Comparison of ENCODE assay signal across 26 cellular contexts in the genomic region with DNA sequence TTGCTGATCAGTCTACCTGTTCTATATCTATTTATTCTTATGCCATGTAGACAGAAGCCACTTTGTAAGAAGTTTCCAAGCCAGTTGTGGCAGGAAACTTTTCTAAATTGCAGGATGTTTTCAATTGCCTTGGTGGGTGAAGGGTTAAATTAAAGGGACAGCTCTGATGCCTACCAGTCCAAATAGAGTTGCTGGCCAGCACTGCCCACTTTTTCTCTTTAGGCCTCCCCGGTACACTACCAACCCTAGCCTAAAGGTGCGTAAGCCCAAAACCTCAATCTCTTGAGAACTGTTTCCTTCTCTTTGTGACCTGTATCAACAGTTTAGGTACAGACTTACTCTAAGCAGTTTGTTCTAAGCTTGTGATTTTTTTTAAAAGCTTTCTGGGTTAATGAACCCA. TPM values are rescaled to one million over a fixed set of nuclear protein-coding genes. Genes with fewer than 3 reads are reported as not detected.
A peak's percentile ranks its signal among the peaks of the same experiment; 100 is the strongest.
DNase-seq lines count a peak whose midpoint lies in the region; ATAC-seq, FAIRE-seq and TF ChIP-seq lines count a peak whose summit lies in the region.
"Had no signal": no experiment of that assay in that cellular context is flagged by ENCODE, and none has a peak within 500 bp of the region (broad histone marks: within the 10 kb centered on the region; RNA-seq: fewer than 3 reads in every experiment).

No MANE protein-coding gene starts in this region.

- no peaks in the 10 kb centered on the region for H3K9me2 ChIP-seq in GM23338 (ENCODE audit: insufficient read depth)

- H4K20me1 ChIP-seq in GM23338 (replicated peaks; ENCODE audit: insufficient read depth) (no peaks in the 10 kb centered on the region), K562 (replicated peaks; ENCODE audit: control insufficient read depth, insufficient read depth, low read length) (no peaks in the 10 kb centered on the region), smooth muscle cell (ENCODE audit: low read depth) (no peaks in the 10 kb centered on the region)
- H4K20me1 ChIP-seq: BLaER1 treated with 17β-estradiol and CSF1 and Interleukin-3, amounts not matched to agents 10 nM and 100 nM had no signal

- DNase-seq in GM23338 (ENCODE audit: low spot score), result peak; percentile 49
- no peak for DNase-seq in K562 (ENCODE audit: extremely low read depth in 1 of 4, low spot score in 3 of 4)
- DNase-seq in iPS-NIHi11 (ENCODE audit: low spot score), result peak; percentile 44
- no peak for DNase-seq in smooth muscle cell (lab: John Stamatoyannopoulos, UW; ENCODE audit: unreplicated experiment)
- DNase-seq: 8988T; ACHN; AML-193; CD4-positive, alpha-beta T cell; CD8-positive, alpha-beta memory T cell; DMS 273 treated with DMSO at 0.1 percent for 48 hours; DMS79; EL; GDM1; GM23248; HFFc6 had no signal

- CTCF ChIA-PET in K562 (lab: Yijun Ruan, JAX; ENCODE audit: low intra/inter-chr PET ratio), result no interaction called here

- H3K79me2 ChIP-seq in GM23338 (replicated peaks; ENCODE audit: insufficient read depth), result no peaks in the 10 kb centered on the region
- no peaks in the 10 kb centered on the region for H3K79me2 ChIP-seq in K562 (ENCODE audit: control insufficient read depth, insufficient read depth, low read length)
- H3K79me2 ChIP-seq in smooth muscle cell (ENCODE audit: low read depth), result no peaks in the 10 kb centered on the region

- TF ChIP-seq CTCF in GM23338 (conservative IDR thresholded peaks at IDR 0.05; ENCODE audit: low read depth in 2 of 2) (no peak), K562 (IDR thresholded peaks at IDR 0.05 in 2 of 3, conservative IDR thresholded peaks at IDR 0.05 in 1 of 3; ENCODE audit: insufficient read depth in 2 of 3, low read depth in 1 of 3, low read length in 3 of 3) (no peak), smooth muscle cell (IDR thresholded peaks at IDR 0.05; ENCODE audit: borderline replicate concordance, insufficient read depth, poor library complexity, severe bottlenecking) (no peak)

- no peak overlapping the region for H3K27ac ChIP-seq in GM23338 (ENCODE audit: low read depth)
- H3K27ac ChIP-seq in K562 (ENCODE audit: extremely low read depth, low read depth, low read length), result no peak overlapping the region
- H3K27ac ChIP-seq in smooth muscle cell (ENCODE audit: low read depth), result no peak overlapping the region
- H3K27ac ChIP-seq: A549; BLaER1 treated with 17β-estradiol and CSF1 and Interleukin-3, amounts not matched to agents 10 nM and 100 nM; GM23248 had no signal

- H3K4me1 ChIP-seq in GM23338 (ENCODE audit: insufficient read depth) (no peaks in the 10 kb centered on the region), K562 (replicated peaks in 1 of 2; ENCODE audit: control insufficient read depth in 2 of 2, insufficient read depth in 2 of 2, low read length in 2 of 2) (no peaks in the 10 kb centered on the region), smooth muscle cell (ENCODE audit: low read depth) (no peaks in the 10 kb centered on the region)
- H3K4me1 ChIP-seq: A549, BE2C, HAP-1 had no signal

- FAIRE-seq in K562 (lab: Jason Lieb, UNC), result no peak
- FAIRE-seq: D721Med, GM12878, GM18507, H54 had no signal

- TF ChIP-seq RAD21 in K562 (CRISPR knock-in tag; conservative IDR thresholded peaks at IDR 0.05 in 1 of 2, IDR thresholded peaks at IDR 0.05 in 1 of 2), result no peak

- TF ChIP-seq POLR2A in K562 (conservative IDR thresholded peaks at IDR 0.05), result no peak

- H3F3A ChIP-seq in GM23338 (replicated peaks; ENCODE audit: low read depth) (no peaks in the 10 kb centered on the region), smooth muscle cell (ENCODE audit: low read depth) (no peaks in the 10 kb centered on the region)

- no TSS peak for BruUV-seq in K562 (replicated peaks; lab: Mats Ljungman, UMichigan)

- H3K9me3 ChIP-seq in K562 (replicated peaks; ENCODE audit: control insufficient read depth, insufficient read depth, low read depth, low read length), result no peaks in the 10 kb centered on the region
- H3K9me3 ChIP-seq in smooth muscle cell (replicated peaks; ENCODE audit: low read depth), result no peaks in the 10 kb centered on the region
- H3K9me3 ChIP-seq: A549; BE2C; BLaER1 treated with 17β-estradiol and CSF1 and Interleukin-3, amounts not matched to agents 10 nM and 100 nM; HAP-1 had no signal

- peaks cover 3% of the 10 kb centered on the region; the same call in 2 of the 3 replicates for H3K4me1 Mint-ChIP-seq in GM23338
- H3K4me1 Mint-ChIP-seq: CD14-positive monocyte; CD8-positive, alpha-beta memory T cell had no signal

- no peak for TF ChIP-seq EP300 in K562 (IDR thresholded peaks at IDR 0.05; ENCODE audit: low read length)

- H3K9ac ChIP-seq in K562 (ENCODE audit: insufficient read depth in 1 of 2, low read depth in 2 of 2, low read length in 2 of 2) (no peak overlapping the region), smooth muscle cell (ENCODE audit: low read depth) (no peak overlapping the region)
- H3K9ac ChIP-seq: BLaER1 treated with 17β-estradiol and CSF1 and Interleukin-3, amounts not matched to agents 10 nM and 100 nM; GM23248 had no signal

- H2AFZ ChIP-seq in GM23338 (no peak overlapping the region), K562 (ENCODE audit: low read depth, low read length) (no peak overlapping the region), smooth muscle cell (ENCODE audit: low read depth) (no peak overlapping the region)
- H2AFZ ChIP-seq: GM23248 had no signal

- no peak overlapping the region for H3K27ac Mint-ChIP-seq in GM23338
- H3K27ac Mint-ChIP-seq: CD14-positive monocyte; CD4-positive, alpha-beta T cell; CD8-positive, alpha-beta memory T cell; HFFc6 had no signal

- H3K27me3 ChIP-seq in GM23338 (ENCODE audit: insufficient read depth), result no peaks in the 10 kb centered on the region
- peaks cover 5 to 53% of the 10 kb centered on the region in 2 experiments; a peak in 3 of 5 replicates for H3K27me3 ChIP-seq in K562 (ENCODE audit: control insufficient read depth in 2 of 2, insufficient read depth in 2 of 2, low read length in 2 of 2)
- H3K27me3 ChIP-seq in smooth muscle cell (ENCODE audit: low read depth), result peaks cover 18% of the 10 kb centered on the region
- H3K27me3 ChIP-seq: BLaER1 treated with 17β-estradiol and CSF1 and Interleukin-3, amounts not matched to agents 10 nM and 100 nM had no signal

- no peak overlapping the region for H3K4me2 ChIP-seq in GM23338
- no peak overlapping the region for H3K4me2 ChIP-seq in K562 (ENCODE audit: insufficient read depth, low read length)
- no peak overlapping the region for H3K4me2 ChIP-seq in smooth muscle cell
- H3K4me2 ChIP-seq: A549; BLaER1 treated with 17β-estradiol and CSF1 and Interleukin-3, amounts not matched to agents 10 nM and 100 nM had no signal

- 49% methylated on average over 2 of the region's 2 CpGs for WGBS in K562 (ENCODE audit: insufficient coverage, low coverage, missing lambda C conversion rate)
- 74% methylated on average over 2 of the region's 2 CpGs for WGBS in smooth muscle cell (ENCODE audit: low lambda C conversion rate)

- H3K4me3 Mint-ChIP-seq in GM23338, result no peak overlapping the region
- H3K4me3 Mint-ChIP-seq: CD14-positive monocyte; CD4-positive, alpha-beta T cell; CD8-positive, alpha-beta memory T cell; HFFc6 had no signal

- H3K36me3 ChIP-seq in GM23338 (ENCODE audit: insufficient read depth) (no peaks in the 10 kb centered on the region), K562 (ENCODE audit: control insufficient read depth, insufficient read depth, low read length) (no peaks in the 10 kb centered on the region), smooth muscle cell (ENCODE audit: low read depth) (no peaks in the 10 kb centered on the region)
- H3K36me3 ChIP-seq: BE2C; BLaER1 treated with 17β-estradiol and CSF1 and Interleukin-3, amounts not matched to agents 10 nM and 100 nM; HAP-1 had no signal

- in situ Hi-C loops in K562 (cut with MboI), result no loop called here

- H3K4me3 ChIP-seq in GM23338 (no peak overlapping the region), K562 (no peak overlapping the region), smooth muscle cell (no peak overlapping the region)
- H3K4me3 ChIP-seq: A549; BLaER1 treated with 17β-estradiol and CSF1 and Interleukin-3, amounts not matched to agents 10 nM and 100 nM; GM12878; GM23248; HAP-1 had no signal

- no peaks in the 10 kb centered on the region for H3K9me3 Mint-ChIP-seq in GM23338
- H3K9me3 Mint-ChIP-seq: CD14-positive monocyte; CD4-positive, alpha-beta T cell; CD8-positive, alpha-beta memory T cell; HFFc6 had no signal

- intact Hi-C loops in K562 (cut with micrococcal nuclease), result loop anchor here (10.0 kb wide), 1 partner anchor 214 kb away; no protein-coding TSS in a partner anchor

- peak; percentile 65 for ATAC-seq in GM23338
- ATAC-seq in K562, result no peak
- no peak for ATAC-seq in GM21367 (IDR thresholded peaks at IDR 0.05; ENCODE audit: unreplicated experiment)
- no peak for ATAC-seq in GM18517 (IDR thresholded peaks at IDR 0.05; ENCODE audit: unreplicated experiment)
- ATAC-seq: A549, GM12878 had no signal

- H3K9me1 ChIP-seq in K562 (ENCODE audit: control insufficient read depth, insufficient read depth, low read length), result no peaks in the 10 kb centered on the region

- no peaks in the 10 kb centered on the region for H3K36me3 Mint-ChIP-seq in GM23338 (ENCODE audit: low read depth)
- H3K36me3 Mint-ChIP-seq: CD14-positive monocyte; CD8-positive, alpha-beta memory T cell had no signal

- peaks cover 3% of the 10 kb centered on the region for H3K27me3 Mint-ChIP-seq in GM23338 (ENCODE audit: insufficient read depth, low read depth, poor library complexity)
- H3K27me3 Mint-ChIP-seq: CD4-positive, alpha-beta T cell had no signal

- POLR2A ChIA-PET in K562 (lab: Yijun Ruan, JAX), result interaction anchor here (0.9 to 1.6 kb wide), 2 partner anchors 17 to 135 kb away, joined by 3 to 4 read pairs; no protein-coding TSS in a partner anchor

RNA-seq across cellular contexts. Expression of gene SUSD4, which starts 15.5 kb away (rescaled TPM):
- 2.1 and 3.6 TPM in 2 replicates for total RNA-seq in GM23338 (2014; rRNA removed; shearing (Covaris generic))
- 2.3 and 2.7 TPM in 2 replicates for polyA plus RNA-seq in GM23338 (2016; fragmentation: Nextera tagmentation; extraction: Ambion mirVana)
- 0.16 and 0.97 TPM in 2 replicates for total RNA-seq in K562 (2011; cell fraction: chromatin; rRNA removed; ENCODE audit: low replicate concordance)
- total RNA-seq in K562 (2011; cell fraction: nucleolus; rRNA removed), result 0.26 and 0.67 TPM in 2 replicates
- 0.23 and 1.1 TPM in 2 replicates for total RNA-seq in K562 (2011; cell fraction: nucleoplasm; rRNA removed)
- total RNA-seq in K562 (2014; rRNA removed), result not detected in 2 replicates
- total RNA-seq in K562 (2014; rRNA removed; fragmentation: Illumina TruSeq; extraction: Trizol), result not detected in 2 replicates
- not detected in 2 replicates for total RNA-seq in K562 (2015; rRNA removed; fragmentation: Illumina TruSeq; extraction: Trizol)
- 0.09 TPM in 1 of 2 replicates, not detected in the other for total RNA-seq in K562 (2021)
- 0.15 and 1.7 TPM in 2 replicates for polyA plus RNA-seq in K562 (2011; rRNA removed)
- 0.10 and 1.3 TPM in 2 replicates for polyA plus RNA-seq in K562 (2011; cell fraction: cytosol; rRNA removed)
- 0.95 and 3.8 TPM in 2 replicates for polyA plus RNA-seq in K562 (2011; cell fraction: nucleus; rRNA removed)
- polyA plus RNA-seq in K562 (2012), result 0.14 and 0.26 TPM in 2 replicates
- 0.06 and 0.07 TPM in 2 replicates for polyA plus RNA-seq in K562 (2014; fragmentation: Illumina TruSeq; extraction: Trizol)
- under 1 TPM in 1 of 2 experiments, not detected in 1; 0.06 TPM for polyA plus RNA-seq in K562 (2014; fragmentation: Nextera tagmentation; extraction: Ambion mirVana)
- polyA plus RNA-seq in K562 (2014; rRNA removed), result 0.16 TPM in 1 of 2 replicates, not detected in the other
- polyA minus RNA-seq in K562 (2011; rRNA and poly(A)+ RNA removed), result 1.0 TPM in 1 of 2 replicates, not detected in the other
- polyA minus RNA-seq in K562 (2011; cell fraction: cytosol; rRNA and poly(A)+ RNA removed), result 0.38 TPM in 1 of 2 replicates, not detected in the other
- 0.89 and 0.94 TPM in 2 replicates for polyA minus RNA-seq in K562 (2011; cell fraction: nucleus; rRNA and poly(A)+ RNA removed)
- total RNA-seq in smooth muscle cell, result 4.5 and 6.1 TPM in 2 replicates
- polyA plus RNA-seq in smooth muscle cell, result 4.8 and 5.1 TPM in 2 replicates

RNA-seq across cellular contexts. Expression of gene CCDC185, which starts 44.8 kb away (rescaled TPM):
- 0.08 and 0.56 TPM in 2 replicates for total RNA-seq in GM23338 (2014; rRNA removed; shearing (Covaris generic))
- polyA plus RNA-seq in GM23338 (2016; fragmentation: Nextera tagmentation; extraction: Ambion mirVana) (not detected in 2 replicates), K562 (2011; rRNA removed) (not detected in 2 replicates), K562 (2014; fragmentation: Illumina TruSeq; extraction: Trizol) (not detected in 2 replicates), K562 (2014; fragmentation: Nextera tagmentation; extraction: Ambion mirVana) (not detected), K562 (2014; rRNA removed) (not detected in 2 replicates), smooth muscle cell (not detected in 2 replicates)
- not detected in 2 replicates for total RNA-seq in K562 (2011; cell fraction: chromatin; rRNA removed; ENCODE audit: low replicate concordance)
- not detected in 2 replicates for total RNA-seq in K562 (2011; cell fraction: nucleolus; rRNA removed)
- not detected in 2 replicates for total RNA-seq in K562 (2011; cell fraction: nucleoplasm; rRNA removed)
- total RNA-seq in K562 (2014; rRNA removed) (not detected in 2 replicates), K562 (2014; rRNA removed; fragmentation: Illumina TruSeq; extraction: Trizol) (not detected in 2 replicates), K562 (2015; rRNA removed; fragmentation: Illumina TruSeq; extraction: Trizol) (not detected in 2 replicates), K562 (2021) (not detected in 2 replicates), smooth muscle cell (not detected in 2 replicates)
- polyA plus RNA-seq in K562 (2011; cell fraction: cytosol; rRNA removed), result not detected in 2 replicates
- polyA plus RNA-seq in K562 (2011; cell fraction: nucleus; rRNA removed), result not detected in 2 replicates
- not detected in 2 replicates for polyA plus RNA-seq in K562 (2012)
- not detected in 2 replicates for polyA minus RNA-seq in K562 (2011; rRNA and poly(A)+ RNA removed)
- not detected in 2 replicates for polyA minus RNA-seq in K562 (2011; cell fraction: cytosol; rRNA and poly(A)+ RNA removed)
- polyA minus RNA-seq in K562 (2011; cell fraction: nucleus; rRNA and poly(A)+ RNA removed), result not detected in 2 replicates
- total RNA-seq: CD4-positive, alpha-beta T cell; CD8-positive, alpha-beta memory T cell; GM12878; GM23248; HFFc6 had no signal
- polyA plus RNA-seq: CD14-positive monocyte; CD8-positive, alpha-beta memory T cell; GM12878; GM23248 had no signal

Comparison
In these comparisons a context has a peak if more than half of its experiments do, and no peak if none do; other contexts are left out.
1. DNase-seq: peak in GM23338 (single experiment) and iPS-NIHi11 (single experiment); none in K562 (0 of 4) and smooth muscle cell (single experiment).